In genomic region chr11:73324665-73325035, GRCh38 we compare ENCODE assay signal across 13 cellular contexts. TPM values are rescaled to one million over a fixed set of nuclear protein-coding genes. Genes with fewer than 3 reads are reported as not detected.
DNase-seq lines count a peak whose midpoint lies in the region; ATAC-seq, FAIRE-seq and TF ChIP-seq lines count a peak whose summit lies in the region.
"Had no signal": no experiment of that assay in that cellular context is flagged by ENCODE, and none has a peak within 500 bp of the region (broad histone marks: within the 10 kb centered on the region; RNA-seq: fewer than 3 reads in every experiment).

No MANE protein-coding gene starts in this region.

- peak overlapping the region; percentile 99 for H3K27ac Mint-ChIP-seq in chondrocyte (ENCODE audit: unreplicated experiment)
- H3K27ac Mint-ChIP-seq in nephron = peak overlapping the region; percentile 89 to 96 (median 92)
- H3K27ac Mint-ChIP-seq in activated CD8-positive, alpha-beta memory T cell treated with anti-CD3 and anti-CD28 coated beads, Interleukin-2, amount 10 ng/mL, durations not matched to agents 7 days and 5 days = no peak overlapping the region
- H3K27ac Mint-ChIP-seq: activated T-helper 1 cell treated with anti-CD3 and anti-CD28 coated beads, Interleukin-12 subunit alpha, Interleukin-12 subunit beta, Interleukin-2, Interleukin-4 antibody, amounts not matched to agents 30 ng/mL and 10 ng/mL and 1 ng/mL, durations not matched to agents 14 hours and 24 hours and 36 hours had no signal

- H3K4me3 Mint-ChIP-seq in chondrocyte (ENCODE audit: unreplicated experiment) = peak overlapping the region; percentile 54
- H3K4me3 Mint-ChIP-seq in nephron = peak overlapping the region in 1 of 3 experiments; percentile 45
- no peak overlapping the region for H3K4me3 Mint-ChIP-seq in activated CD8-positive, alpha-beta memory T cell treated with anti-CD3 and anti-CD28 coated beads, Interleukin-2, amount 10 ng/mL, durations not matched to agents 7 days and 5 days
- H3K4me3 Mint-ChIP-seq: activated T-helper 1 cell treated with anti-CD3 and anti-CD28 coated beads, Interleukin-12 subunit alpha, Interleukin-12 subunit beta, Interleukin-2, Interleukin-4 antibody, amounts not matched to agents 30 ng/mL and 10 ng/mL and 1 ng/mL, durations not matched to agents 14 hours and 24 hours and 36 hours had no signal

- peaks cover 91% of the 10 kb centered on the region for H3K4me1 Mint-ChIP-seq in chondrocyte (ENCODE audit: low read depth)
- peaks cover 90% of the 10 kb centered on the region for H3K4me1 Mint-ChIP-seq in nephron
- H3K4me1 Mint-ChIP-seq in activated CD8-positive, alpha-beta memory T cell treated with anti-CD3 and anti-CD28 coated beads, Interleukin-2, amount 10 ng/mL, durations not matched to agents 7 days and 5 days = peaks cover 19% of the 10 kb centered on the region

- ATAC-seq in upper lobe of left lung (ENCODE audit: low FRiP score in 2 of 2) = no peak
- no peak for ATAC-seq in activated CD8-positive, alpha-beta memory T cell treated with anti-CD3 and anti-CD28 coated beads, Interleukin-2, amount 10 ng/mL, durations not matched to agents 7 days and 5 days
- ATAC-seq: A549 had no signal

- in situ Hi-C loops in mammary epithelial cell (cut with MboI; ENCODE audit: low sequenced_read_pairs in 2 of 2) = no loop called here

- H3K9me3 ChIP-seq in breast epithelium = no peaks in the 10 kb centered on the region
- no peaks in the 10 kb centered on the region for H3K9me3 ChIP-seq in mammary epithelial cell (replicated peaks; ENCODE audit: insufficient read depth, low read length)
- no peaks in the 10 kb centered on the region for H3K9me3 ChIP-seq in upper lobe of left lung
- H3K9me3 ChIP-seq: A549 had no signal

- H3K27me3 ChIP-seq in breast epithelium (no peaks in the 10 kb centered on the region), mammary epithelial cell (ENCODE audit: insufficient read depth, low read length) (no peaks in the 10 kb centered on the region), upper lobe of left lung (no peaks in the 10 kb centered on the region)

- BruUV-seq in mammary epithelial cell (replicated peaks; lab: Mats Ljungman, UMichigan) = no TSS peak

- 94% methylated on average over 2 of the region's 2 CpGs for WGBS in mammary epithelial cell (ENCODE audit: low coverage, missing lambda C conversion rate)
- 90 to 92% methylated on average over 2 of the region's 2 CpGs for WGBS in upper lobe of left lung, 2 donors

- TF ChIP-seq POLR2A in breast epithelium (IDR thresholded peaks at IDR 0.05) = no peak
- TF ChIP-seq POLR2A in upper lobe of left lung (IDR thresholded peaks at IDR 0.05) = no peak

- intact Hi-C loops in breast epithelium (cut with DNase I; ENCODE audit: low total_unique reads) (no loop called here), mammary epithelial cell (cut with micrococcal nuclease) (no loop called here)

- dilution Hi-C loops in mammary epithelial cell (cut with HindIII; ENCODE audit: low sequenced_read_pairs) = no loop called here

- H3K36me3 ChIP-seq in breast epithelium (no peaks in the 10 kb centered on the region), mammary epithelial cell (ENCODE audit: insufficient read depth, low read length) (peaks cover 3% of the 10 kb centered on the region), upper lobe of left lung (peaks cover 0 to 4% (median 2%) of the 10 kb centered on the region in 4 donors)

- H3K4me2 ChIP-seq in mammary epithelial cell (ENCODE audit: insufficient read depth, low read depth, low read length) = no peak overlapping the region
- H3K4me2 ChIP-seq: A549 had no signal

- H3K27me3 Mint-ChIP-seq in chondrocyte (ENCODE audit: low read depth) (no peaks in the 10 kb centered on the region), nephron (ENCODE audit: low read depth) (no peaks in the 10 kb centered on the region)
- H3K27me3 Mint-ChIP-seq in activated CD8-positive, alpha-beta memory T cell treated with anti-CD3 and anti-CD28 coated beads, Interleukin-2, amount 10 ng/mL, durations not matched to agents 7 days and 5 days = no peaks in the 10 kb centered on the region

- no peaks in the 10 kb centered on the region for H4K20me1 ChIP-seq in mammary epithelial cell (ENCODE audit: insufficient read depth, low read length)

- peaks cover 51% of the 10 kb centered on the region for H3K79me2 ChIP-seq in mammary epithelial cell (ENCODE audit: insufficient read depth, low read length)

- no peaks in the 10 kb centered on the region for H3K9me3 Mint-ChIP-seq in chondrocyte (ENCODE audit: low read depth)
- H3K9me3 Mint-ChIP-seq in nephron = no peaks in the 10 kb centered on the region
- no peaks in the 10 kb centered on the region for H3K9me3 Mint-ChIP-seq in activated CD8-positive, alpha-beta memory T cell treated with anti-CD3 and anti-CD28 coated beads, Interleukin-2, amount 10 ng/mL, durations not matched to agents 7 days and 5 days (ENCODE audit: low read depth)
- H3K9me3 Mint-ChIP-seq: activated T-helper 1 cell treated with anti-CD3 and anti-CD28 coated beads, Interleukin-12 subunit alpha, Interleukin-12 subunit beta, Interleukin-2, Interleukin-4 antibody, amounts not matched to agents 30 ng/mL and 10 ng/mL and 1 ng/mL, durations not matched to agents 14 hours and 24 hours and 36 hours had no signal

- DNase-seq in breast epithelium (ENCODE audit: low spot score in 2 of 2) = no peak
- DNase-seq in mammary epithelial cell = no peak
- no peak for DNase-seq in chondrocyte (ENCODE audit: low spot score)
- no peak for DNase-seq in upper lobe of left lung
- DNase-seq in activated gamma-delta T cell (lab: John Stamatoyannopoulos, UW) = no peak
- no peak for DNase-seq in HTR-8/SVneo (ENCODE audit: insufficient read length, low spot score)
- no peak for DNase-seq in activated CD8-positive, alpha-beta memory T cell treated with anti-CD3 and anti-CD28 coated beads, Interleukin-2, amount 10 ng/mL, durations not matched to agents 7 days and 5 days
- DNase-seq: NCI-H2081 treated with DMSO at 0.1 percent for 48 hours, nucleus accumbens had no signal

- no peak for FAIRE-seq in HTR-8/SVneo (lab: Jason Lieb, UNC)
- FAIRE-seq: A549, RCC 7860 had no signal

- H3K9ac ChIP-seq in mammary epithelial cell (ENCODE audit: insufficient read depth, low read length) = no peak overlapping the region

- CTCF ChIA-PET in mammary epithelial cell (lab: Charles Lee; ENCODE audit: low non-redundant PET) = no interaction called here
- CTCF ChIA-PET in activated CD8-positive, alpha-beta memory T cell treated with anti-CD3 and anti-CD28 coated beads, Interleukin-2, amount 10 ng/mL, durations not matched to agents 7 days and 5 days (lab: Charles Lee) = interaction anchor here (1.4 to 7.3 kb wide), 3 partner anchors 12 to 28 kb away, joined by 3 to 36 read pairs (median 8); partner anchors contain the start of gene ARHGEF17

- H3K36me3 Mint-ChIP-seq in chondrocyte (ENCODE audit: low read depth) (peaks cover 5% of the 10 kb centered on the region), nephron (ENCODE audit: low read depth) (peaks cover 28% of the 10 kb centered on the region)
- no peaks in the 10 kb centered on the region for H3K36me3 Mint-ChIP-seq in activated CD8-positive, alpha-beta memory T cell treated with anti-CD3 and anti-CD28 coated beads, Interleukin-2, amount 10 ng/mL, durations not matched to agents 7 days and 5 days

- H3K4me1 ChIP-seq in breast epithelium (peaks cover 15 to 30% of the 10 kb centered on the region in 2 donors), mammary epithelial cell (ENCODE audit: insufficient read depth, low read length) (peaks cover 43% of the 10 kb centered on the region), upper lobe of left lung (peaks cover 63 to 82% (median 73%) of the 10 kb centered on the region in 4 donors)

- TF ChIP-seq EP300 in upper lobe of left lung (IDR thresholded peaks at IDR 0.05) = no peak

- no peak for TF ChIP-seq CTCF in breast epithelium (IDR thresholded peaks at IDR 0.05)
- TF ChIP-seq CTCF in mammary epithelial cell (conservative IDR thresholded peaks at IDR 0.05 in 1 of 2, IDR thresholded peaks at IDR 0.05 in 1 of 2; ENCODE audit: extremely low read depth in 1 of 2, insufficient read depth in 1 of 2, low read depth in 1 of 2, low read length in 2 of 2) = no peak
- TF ChIP-seq CTCF in chondrocyte (IDR thresholded peaks at IDR 0.05) = no peak
- TF ChIP-seq CTCF in nephron (IDR thresholded peaks at IDR 0.05; ENCODE audit: unreplicated experiment in 3 of 3) = no peak
- no peak for TF ChIP-seq CTCF in upper lobe of left lung (IDR thresholded peaks at IDR 0.05)

- H3K4me3 ChIP-seq in breast epithelium (no peak overlapping the region), mammary epithelial cell (replicated peaks in 1 of 3; ENCODE audit: insufficient read depth in 1 of 3, low read depth in 2 of 3, low read length in 3 of 3) (no peak overlapping the region), upper lobe of left lung (no peak overlapping the region)
- H3K4me3 ChIP-seq: A549 had no signal

- H2AFZ ChIP-seq in mammary epithelial cell (ENCODE audit: low read depth, low read length) = no peak overlapping the region

- H3K27ac ChIP-seq in breast epithelium (peak overlapping the region; percentile 70 to 92), mammary epithelial cell (ENCODE audit: insufficient read depth, low read depth, low read length) (no peak overlapping the region), upper lobe of left lung (peak overlapping the region; percentile 64 to 99 (median 88))

RNA-seq across cellular contexts. Expression of gene ARHGEF17, which starts 16.6 kb away (rescaled TPM):
- total RNA-seq in breast epithelium (10 to 100 TPM; 28.8 to 54.7 (median 38.2) TPM), mammary epithelial cell (10 to 100 TPM; 19.5 to 25.4 TPM), chondrocyte (82.4 to 114 TPM (median 113 TPM) in 3 replicates), upper lobe of left lung (100 to 1,000 TPM in 2 of 6 donors, 10 to 100 TPM in 4; 48.1 to 140 (median 65.1) TPM)
- 12.1 TPM for polyA plus RNA-seq in mammary epithelial cell
- polyA minus RNA-seq in mammary epithelial cell = 17.2 TPM
- not detected for total RNA-seq in activated CD8-positive, alpha-beta memory T cell treated with anti-CD3 and anti-CD28 coated beads, Interleukin-2, amount 10 ng/mL, durations not matched to agents 7 days and 5 days

RNA-seq across cellular contexts. Expression of gene RELT, which starts 51.5 kb away (rescaled TPM):
- 1 to 10 TPM; 2.2 to 3.7 (median 2.3) TPM for total RNA-seq in breast epithelium
- 10 to 100 TPM in 1 of 2 donors, 1 to 10 TPM in 1; 4.5 to 10.2 TPM for total RNA-seq in mammary epithelial cell
- polyA plus RNA-seq in mammary epithelial cell = 5.1 TPM
- polyA minus RNA-seq in mammary epithelial cell = 8.6 TPM
- 3.5 to 4.5 TPM (median 3.5 TPM) in 3 replicates for total RNA-seq in chondrocyte
- total RNA-seq in upper lobe of left lung = 10 to 100 TPM in 5 of 6 donors, 1 to 10 TPM in 1; 4.9 to 27.0 (median 19.2) TPM
- 10 to 100 TPM; 31.2 to 39.6 TPM for total RNA-seq in activated CD8-positive, alpha-beta memory T cell treated with anti-CD3 and anti-CD28 coated beads, Interleukin-2, amount 10 ng/mL, durations not matched to agents 7 days and 5 days

RNA-seq across cellular contexts. Expression of gene P2RY6, which starts 52.5 kb away (rescaled TPM):
- total RNA-seq in breast epithelium (1 to 10 TPM; 1.6 to 3.4 (median 1.9) TPM), mammary epithelial cell (under 1 TPM; under 0.01 to 0.28 TPM), chondrocyte (0.20 TPM in 1 of 3 replicates, not detected in the others), upper lobe of left lung (1 to 10 TPM in 3 of 6 donors, under 1 TPM in 2, not detected in 1; 0.30 to 5.3 (median 1.4) TPM)
- 0.46 TPM for polyA plus RNA-seq in mammary epithelial cell
- polyA minus RNA-seq in mammary epithelial cell = not detected
- not detected for total RNA-seq in activated CD8-positive, alpha-beta memory T cell treated with anti-CD3 and anti-CD28 coated beads, Interleukin-2, amount 10 ng/mL, durations not matched to agents 7 days and 5 days
- total RNA-seq: activated T-helper 1 cell treated with anti-CD3 and anti-CD28 coated beads, Interleukin-12 subunit alpha, Interleukin-12 subunit beta, Interleukin-2, Interleukin-4 antibody, amounts not matched to agents 30 ng/mL and 10 ng/mL and 1 ng/mL, durations not matched to agents 14 hours and 24 hours and 36 hours had no signal

Comparison
In these comparisons a context has a peak if more than half of its experiments do, and no peak if none do; other contexts are left out.
1. RNA of gene ARHGEF17, which starts 16.6 kb away (total RNA-seq): 82.4 to 114 TPM in chondrocyte, 48.1 to 140 TPM in upper lobe of left lung, 28.8 to 54.7 TPM in breast epithelium and 19.5 to 25.4 TPM in mammary epithelial cell; not detected in activated CD8-positive, alpha-beta memory T cell treated with anti-CD3 and anti-CD28 coated beads, Interleukin-2, amount 10 ng/mL, durations not matched to agents 7 days and 5 days; every median in the first group is over 10 times any median in the second.